In genomic region chr9:127195976-127196825, GRCh38 we compare ENCODE assay signal across 21 cellular contexts.
DNase-seq lines count a peak whose midpoint lies in the region; ATAC-seq, FAIRE-seq and TF ChIP-seq lines count a peak whose summit lies in the region.
"Had no signal": no experiment of that assay in that cellular context is flagged by ENCODE, and none has a peak within 500 bp of the region (broad histone marks: within the 10 kb centered on the region; RNA-seq: fewer than 3 reads in every experiment).

No MANE protein-coding gene starts in this region.

- intact Hi-C loops in left ventricle myocardium inferior (cut with micrococcal nuclease) (no loop called here), left ventricle myocardium superior (cut with micrococcal nuclease) (loop anchor here (5.0 kb wide), 1 partner anchor 254 kb away; no protein-coding TSS in a partner anchor), K562 (cut with micrococcal nuclease) (no loop called here), aorta (cut with DNase I) (no loop called here), left colon (cut with DNase I, micrococcal nuclease) (no loop called here)

- H3K4me3 ChIP-seq in left ventricle myocardium inferior (no peak overlapping the region), K562 (no peak overlapping the region), aorta (ENCODE audit: low read length in 2 of 2) (no peak overlapping the region)
- H3K4me3 ChIP-seq: SK-N-MC had no signal

- H3K9ac ChIP-seq in K562 (ENCODE audit: insufficient read depth in 1 of 2, low read depth in 2 of 2, low read length in 2 of 2), result 0 out of 4 replicates have a peak overlapping the region, but pooled peaks of 1 of the 2 experiments have one; percentile 10

- no peak for TF ChIP-seq POLR2A in K562 (conservative IDR thresholded peaks at IDR 0.05)

- in situ Hi-C loops in K562 (cut with MboI), result no loop called here

- H3K4me2 ChIP-seq in K562 (ENCODE audit: insufficient read depth, low read length), result no peak overlapping the region

- BruUV-seq in K562 (replicated peaks; lab: Mats Ljungman, UMichigan), result no TSS peak

- TF ChIP-seq EP300 in K562 (IDR thresholded peaks at IDR 0.05; ENCODE audit: low read length), result no peak

- no peaks in the 10 kb centered on the region for H3K27me3 ChIP-seq in left ventricle myocardium inferior (ENCODE audit: low read depth)
- H3K27me3 ChIP-seq in K562 (ENCODE audit: control insufficient read depth in 2 of 2, insufficient read depth in 2 of 2, low read length in 2 of 2), result peaks cover 2 to 66% of the 10 kb centered on the region in 2 experiments; a peak in 3 of 5 replicates
- H3K27me3 ChIP-seq in aorta (ENCODE audit: control insufficient read depth in 1 of 2, insufficient read depth in 2 of 2, low read length in 1 of 2), result no peaks in the 10 kb centered on the region
- peaks cover 2% of the 10 kb centered on the region for H3K27me3 ChIP-seq in foreskin keratinocyte
- H3K27me3 ChIP-seq: BE2C had no signal

- no peaks in the 10 kb centered on the region for H3K9me1 ChIP-seq in K562 (ENCODE audit: control insufficient read depth, insufficient read depth, low read length)

- POLR2A ChIA-PET in K562 (lab: Yijun Ruan, JAX), result interaction anchor here (0.6 to 1.1 kb wide), 2 partner anchors 30 to 329 kb away, joined by 3 read pairs; no protein-coding TSS in a partner anchor

- 9% methylated on average over 19 of the region's 19 CpGs for WGBS in K562 (ENCODE audit: insufficient coverage, low coverage, missing lambda C conversion rate)
- 93 to 95% methylated on average over 19 of the region's 19 CpGs for WGBS in aorta, 2 donors

- DNase-seq in left ventricle myocardium inferior, result peak; percentile 3
- DNase-seq in left ventricle myocardium superior, result no peak
- no peak for DNase-seq in K562 (ENCODE audit: extremely low read depth in 1 of 4, low spot score in 3 of 4)
- DNase-seq in myocyte (ENCODE audit: low read depth), result peak; percentile 21
- DNase-seq in aorta, result peak; percentile 34 to 61
- DNase-seq in stimulated activated CD4-positive, alpha-beta T cell treated with anti-CD3 and anti-CD28 coated beads, Interleukin-1b, Interleukin-23, amount 100 ng/mL, for 48 hours, result no peak
- no peak for DNase-seq in foreskin keratinocyte
- no peak for DNase-seq in left colon
- DNase-seq: BE2C, Karpas-422, MV-4-11, NCI-H1105 treated with DMSO at 0.1 percent for 48 hours, NCI-H1694 treated with DMSO at 0.1 percent for 48 hours, NCI-H2081 treated with DMSO at 0.1 percent for 48 hours, NCI-H2171 treated with DMSO at 0.1 percent for 48 hours, NCI-H446, NCI-H526, SHP77 treated with DMSO at 0.1 percent for 48 hours had no signal

- TF ChIP-seq RAD21 in K562 (CRISPR knock-in tag; conservative IDR thresholded peaks at IDR 0.05 in 1 of 2, IDR thresholded peaks at IDR 0.05 in 1 of 2), result no peak

- no peaks in the 10 kb centered on the region for H3K36me3 ChIP-seq in left ventricle myocardium inferior
- no peaks in the 10 kb centered on the region for H3K36me3 ChIP-seq in K562 (ENCODE audit: control insufficient read depth, insufficient read depth, low read length)
- no peaks in the 10 kb centered on the region for H3K36me3 ChIP-seq in aorta (ENCODE audit: control insufficient read depth in 1 of 2, insufficient read depth in 2 of 2, low read length in 1 of 2)
- H3K36me3 ChIP-seq: BE2C had no signal

- H3K27ac ChIP-seq in left ventricle myocardium inferior (replicated peaks) (peak overlapping the region; percentile 81), K562 (ENCODE audit: extremely low read depth, low read depth, low read length) (no peak overlapping the region), aorta (ENCODE audit: low read depth in 1 of 2, low read length in 2 of 2) (no peak overlapping the region), foreskin keratinocyte (no peak overlapping the region)
- H3K27ac ChIP-seq: SK-N-MC had no signal

- ATAC-seq in left ventricle myocardium superior (no peak), K562 (no peak), aorta (ENCODE audit: low FRiP score) (no peak), foreskin keratinocyte (no peak), left colon (no peak)

- peaks cover 7% of the 10 kb centered on the region for H4K20me1 ChIP-seq in K562 (replicated peaks; ENCODE audit: control insufficient read depth, insufficient read depth, low read length)

- H3K9me3 ChIP-seq in left ventricle myocardium inferior (replicated peaks), result no peaks in the 10 kb centered on the region
- H3K9me3 ChIP-seq in K562 (replicated peaks; ENCODE audit: control insufficient read depth, insufficient read depth, low read depth, low read length), result no peaks in the 10 kb centered on the region
- H3K9me3 ChIP-seq in aorta (ENCODE audit: control insufficient read depth, low read length), result no peaks in the 10 kb centered on the region
- H3K9me3 ChIP-seq: BE2C had no signal

- H3K79me2 ChIP-seq in K562 (ENCODE audit: control insufficient read depth, insufficient read depth, low read length), result no peaks in the 10 kb centered on the region

- TF ChIP-seq CTCF in left ventricle myocardium inferior (IDR thresholded peaks at IDR 0.05; ENCODE audit: borderline replicate concordance) (no peak), K562 (IDR thresholded peaks at IDR 0.05 in 2 of 3, conservative IDR thresholded peaks at IDR 0.05 in 1 of 3; ENCODE audit: insufficient read depth in 2 of 3, low read depth in 1 of 3, low read length in 3 of 3) (no peak), foreskin keratinocyte (conservative IDR thresholded peaks at IDR 0.05) (no peak)

- CTCF ChIA-PET in K562 (lab: Yijun Ruan, JAX; ENCODE audit: low intra/inter-chr PET ratio), result interaction anchor here (4.4 kb wide), 1 partner anchor 255 kb away, joined by 85 read pairs; no protein-coding TSS in a partner anchor

- H3K4me1 ChIP-seq in left ventricle myocardium inferior, result peaks cover 34% of the 10 kb centered on the region
- H3K4me1 ChIP-seq in K562 (replicated peaks in 1 of 2; ENCODE audit: control insufficient read depth in 2 of 2, insufficient read depth in 2 of 2, low read length in 2 of 2), result peaks cover 0 to 7% of the 10 kb centered on the region in 2 experiments; a peak in 1 of 5 replicates
- H3K4me1 ChIP-seq in aorta (ENCODE audit: control insufficient read depth in 1 of 2, insufficient read depth in 2 of 2, low read length in 2 of 2), result no peaks in the 10 kb centered on the region
- no peaks in the 10 kb centered on the region for H3K4me1 ChIP-seq in foreskin keratinocyte

- no peak overlapping the region for H2AFZ ChIP-seq in K562 (ENCODE audit: low read depth, low read length)

- no peak for FAIRE-seq in K562 (lab: Jason Lieb, UNC)
- FAIRE-seq: D721Med, GM19239 had no signal

TF ChIP-seq in K562, 482 proteins besides CTCF, POLR2A, EP300 and RAD21:
- TF ChIP-seq PRDM10 (IDR thresholded peaks at IDR 0.05; ENCODE audit: partially characterized antibody) (peak; percentile 58), BCOR (IDR thresholded peaks at IDR 0.05) (no peak), ESRRA (IDR thresholded peaks at IDR 0.05; ENCODE audit: borderline replicate concordance, low read depth) (peak; percentile 31; the same call in 1 of the 2 replicates), WHSC1 (IDR thresholded peaks at IDR 0.05; ENCODE audit: low read length) (no peak), MIER1 (IDR thresholded peaks at IDR 0.05; ENCODE audit: low read depth) (no peak)
TF ChIP-seq in K562: peak in this region for 2.

Comparison
In these comparisons a context has a peak if more than half of its experiments do, and no peak if none do; other contexts are left out.
1. DNase-seq: peak in left ventricle myocardium inferior (single experiment), myocyte (single experiment) and aorta (2 of 2); none in left ventricle myocardium superior (single experiment), K562 (0 of 4), stimulated activated CD4-positive, alpha-beta T cell treated with anti-CD3 and anti-CD28 coated beads, Interleukin-1b, Interleukin-23, amount 100 ng/mL, for 48 hours (single experiment), foreskin keratinocyte (0 of 2) and left colon (0 of 2).